1 cellular context compared by ENCODE assay signal in genomic region chr1:184974086-184974836, GRCh38.
TF ChIP-seq lines count a peak whose summit lies in the region.

A gene with protein sequence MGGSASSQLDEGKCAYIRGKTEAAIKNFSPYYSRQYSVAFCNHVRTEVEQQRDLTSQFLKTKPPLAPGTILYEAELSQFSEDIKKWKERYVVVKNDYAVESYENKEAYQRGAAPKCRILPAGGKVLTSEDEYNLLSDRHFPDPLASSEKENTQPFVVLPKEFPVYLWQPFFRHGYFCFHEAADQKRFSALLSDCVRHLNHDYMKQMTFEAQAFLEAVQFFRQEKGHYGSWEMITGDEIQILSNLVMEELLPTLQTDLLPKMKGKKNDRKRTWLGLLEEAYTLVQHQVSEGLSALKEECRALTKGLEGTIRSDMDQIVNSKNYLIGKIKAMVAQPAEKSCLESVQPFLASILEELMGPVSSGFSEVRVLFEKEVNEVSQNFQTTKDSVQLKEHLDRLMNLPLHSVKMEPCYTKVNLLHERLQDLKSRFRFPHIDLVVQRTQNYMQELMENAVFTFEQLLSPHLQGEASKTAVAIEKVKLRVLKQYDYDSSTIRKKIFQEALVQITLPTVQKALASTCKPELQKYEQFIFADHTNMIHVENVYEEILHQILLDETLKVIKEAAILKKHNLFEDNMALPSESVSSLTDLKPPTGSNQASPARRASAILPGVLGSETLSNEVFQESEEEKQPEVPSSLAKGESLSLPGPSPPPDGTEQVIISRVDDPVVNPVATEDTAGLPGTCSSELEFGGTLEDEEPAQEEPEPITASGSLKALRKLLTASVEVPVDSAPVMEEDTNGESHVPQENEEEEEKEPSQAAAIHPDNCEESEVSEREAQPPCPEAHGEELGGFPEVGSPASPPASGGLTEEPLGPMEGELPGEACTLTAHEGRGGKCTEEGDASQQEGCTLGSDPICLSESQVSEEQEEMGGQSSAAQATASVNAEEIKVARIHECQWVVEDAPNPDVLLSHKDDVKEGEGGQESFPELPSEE (minus strand): TSS chr1:184974508. CDS start chr1:184974356, 152 bp downstream.

TF ChIP-seq in IMR-90, 13 proteins besides CTCF, POLR2A, EP300 and RAD21 (continued from another document):
- TF ChIP-seq RFX5 (IDR thresholded peaks at IDR 0.05; ENCODE audit: low read depth, low read length): no peak
- TF ChIP-seq SMC3 (IDR thresholded peaks at IDR 0.05; ENCODE audit: low read depth, low read length): no peak
